19 cellular contexts compared by ENCODE assay signal in genomic region chr14:89228921-89229639, GRCh38.
DNase-seq lines count a peak whose midpoint lies in the region; ATAC-seq, FAIRE-seq and TF ChIP-seq lines count a peak whose summit lies in the region.
"Had no signal": no experiment of that assay in that cellular context is flagged by ENCODE, and none has a peak within 500 bp of the region (broad histone marks: within the 10 kb centered on the region; RNA-seq: fewer than 3 reads in every experiment).

No MANE protein-coding gene starts in this region.

- H4K20me1 ChIP-seq in H1 (replicated peaks in 1 of 2; ENCODE audit: control insufficient read depth in 1 of 2, insufficient read depth in 2 of 2, low read length in 2 of 2) = peaks cover 11 to 13% of the 10 kb centered on the region in 2 experiments
- H4K20me1 ChIP-seq in smooth muscle cell (ENCODE audit: low read depth) = peaks cover 42% of the 10 kb centered on the region

- 0 out of 2 replicates have a peak overlapping the region, but pooled peaks have one; percentile 8 for H3K27ac ChIP-seq in VCaP
- no peak overlapping the region for H3K27ac ChIP-seq in H1 (ENCODE audit: low read depth, low read length)
- H3K27ac ChIP-seq in right lobe of liver = no peak overlapping the region
- no peak overlapping the region for H3K27ac ChIP-seq in smooth muscle cell (ENCODE audit: low read depth)
- H3K27ac ChIP-seq: body of pancreas, GM23248, KMS-11, testis had no signal

- H2BK15ac ChIP-seq in H1 (ENCODE audit: low read length) = no peak overlapping the region

- peak; percentile 19 for FAIRE-seq in H1 (lab: Jason Lieb, UNC)
- FAIRE-seq: GM12878 had no signal

- no peak overlapping the region for H2BK120ac ChIP-seq in H1 (replicated peaks; ENCODE audit: low read depth, low read length)

- H3K23me2 ChIP-seq in H1 (ENCODE audit: low read depth, low read length) = no peaks in the 10 kb centered on the region

- no peak overlapping the region for H2BK20ac ChIP-seq in H1 (ENCODE audit: low read length)

- H3K4me2 ChIP-seq in H1 (ENCODE audit: insufficient read depth in 1 of 2, low read depth in 2 of 2, low read length in 2 of 2) = no peak overlapping the region
- H3K4me2 ChIP-seq in smooth muscle cell = peak overlapping the region; percentile 1
- H3K4me2 ChIP-seq: KMS-11 had no signal

- DNase-seq in H1 (ENCODE audit: low read depth in 1 of 2, low spot score in 2 of 2) (no peak), right lobe of liver (no peak), smooth muscle cell (lab: John Stamatoyannopoulos, UW; ENCODE audit: unreplicated experiment) (no peak), activated T-cell treated with anti-CD3 and anti-CD28 coated beads for 4 hours (no peak)
- DNase-seq: activated CD4-positive, CD25-positive, alpha-beta regulatory T cell; body of pancreas; GM23248; NCI-H1092; NCI-H524; occipital lobe; SHP77; stimulated activated CD4-positive, alpha-beta T cell treated with anti-CD3 and anti-CD28 coated beads, Interleukin-2, amount 100 ng/mL, for 48 hours; T-helper 1 cell; testis had no signal

- H3K79me2 ChIP-seq in H1 (ENCODE audit: control insufficient read depth in 1 of 2, insufficient read depth in 2 of 2, low read length in 2 of 2) (peaks cover 0 to 72% of the 10 kb centered on the region in 2 experiments; a peak in 3 of 4 replicates), smooth muscle cell (ENCODE audit: low read depth) (peaks cover 4% of the 10 kb centered on the region)

- H3K36me3 ChIP-seq in H1 (ENCODE audit: control insufficient read depth in 2 of 4, insufficient read depth in 4 of 4, low read length in 3 of 4) = no peaks in the 10 kb centered on the region; a peak in 1 of 8 replicates
- no peaks in the 10 kb centered on the region for H3K36me3 ChIP-seq in right lobe of liver
- no peaks in the 10 kb centered on the region for H3K36me3 ChIP-seq in smooth muscle cell (ENCODE audit: low read depth)

- H3K4ac ChIP-seq in H1 (replicated peaks; ENCODE audit: insufficient read length, low read depth, low read length) = no peak overlapping the region

- ATAC-seq in right lobe of liver (peak; percentile 60 to 72 (median 65)), HG03432 (IDR thresholded peaks at IDR 0.05; ENCODE audit: unreplicated experiment) (no peak), GM21447 (IDR thresholded peaks at IDR 0.05; ENCODE audit: unreplicated experiment) (no peak)
- ATAC-seq: body of pancreas, GM12878 had no signal

- no peaks in the 10 kb centered on the region for H3F3A ChIP-seq in smooth muscle cell (ENCODE audit: low read depth)

- no peak overlapping the region for H4K91ac ChIP-seq in H1 (replicated peaks; ENCODE audit: insufficient read length, low read length)

- no peak overlapping the region for H2AFZ ChIP-seq in H1 (ENCODE audit: low read length)
- no peak overlapping the region for H2AFZ ChIP-seq in smooth muscle cell (ENCODE audit: low read depth)
- H2AFZ ChIP-seq: GM23248 had no signal

- H2AK5ac ChIP-seq in H1 (ENCODE audit: low read depth, low read length) = no peak overlapping the region

- H3K18ac ChIP-seq in H1 (ENCODE audit: extremely low read depth, low read length) = no peak overlapping the region

- POLR2A ChIA-PET in H1 (lab: Charles Lee; ENCODE audit: partially characterized antibody) = interaction anchor here (0.8 to 0.9 kb wide), 2 partner anchors 15 to 20 kb away, joined by 3 read pairs; no protein-coding TSS in a partner anchor

- H2BK5ac ChIP-seq in H1 (ENCODE audit: low read depth, low read length) = no peak overlapping the region

- TF ChIP-seq CTCF in VCaP (conservative IDR thresholded peaks at IDR 0.05) = no peak
- TF ChIP-seq CTCF in H1 (IDR thresholded peaks at IDR 0.05; ENCODE audit: control extremely low read depth in 1 of 3, insufficient read depth in 1 of 3, low read depth in 1 of 3, low read length in 3 of 3) = no peak
- no peak for TF ChIP-seq CTCF in right lobe of liver (IDR thresholded peaks at IDR 0.05)
- TF ChIP-seq CTCF in smooth muscle cell (IDR thresholded peaks at IDR 0.05; ENCODE audit: borderline replicate concordance, insufficient read depth, poor library complexity, severe bottlenecking) = no peak

- 76% methylated on average over 10 of the region's 10 CpGs; no CpG with 5 or more reads in 1 of the 2 experiments for WGBS in H1 (ENCODE audit: extremely low coverage in 1 of 2, insufficient coverage in 1 of 2, insufficient read length in 1 of 2, insufficient replicate concordance in 2 of 2, low coverage in 1 of 2, low lambda C conversion rate in 2 of 2, missing lambda C conversion rate in 1 of 2), 2 experiments
- 27% methylated on average over 9 of the region's 10 CpGs for WGBS in right lobe of liver (ENCODE audit: insufficient coverage, low coverage, low lambda C conversion rate, missing lambda C conversion rate)
- WGBS in smooth muscle cell (ENCODE audit: low lambda C conversion rate) = 62% methylated on average over 10 of the region's 10 CpGs

- no peak overlapping the region for H3K56ac ChIP-seq in H1 (replicated peaks; ENCODE audit: insufficient read length, low read depth, low read length)

- H2BK12ac ChIP-seq in H1 (ENCODE audit: low read depth, low read length) = no peak overlapping the region

- TF ChIP-seq POLR2A in H1 (IDR thresholded peaks at IDR 0.05; ENCODE audit: control extremely low read depth in 1 of 2, low read depth in 2 of 2, low read length in 2 of 2) (no peak), right lobe of liver (IDR thresholded peaks at IDR 0.05) (no peak)

- intact Hi-C loops in right lobe of liver (cut with DNase I) = no loop called here

- H3K4me3 ChIP-seq in H1 (ENCODE audit: extremely low read depth in 1 of 4, insufficient read depth in 2 of 4, low read depth in 3 of 4, low read length in 4 of 4) (no peak overlapping the region), right lobe of liver (no peak overlapping the region), smooth muscle cell (no peak overlapping the region)
- H3K4me3 ChIP-seq: body of pancreas, GM12878, GM23248, testis had no signal

- CTCF ChIA-PET in H1 (lab: Charles Lee; ENCODE audit: partially characterized antibody) = interaction anchor here (1.0 to 3.4 kb wide), 5 partner anchors 10 to 75 kb away, joined by 3 to 18 read pairs (median 3); no protein-coding TSS in a partner anchor

- H3K79me1 ChIP-seq in H1 (ENCODE audit: low read depth, low read length) = peaks cover 15% of the 10 kb centered on the region; the same call in 1 of the 2 replicates

- no peak overlapping the region for H4K5ac ChIP-seq in H1 (ENCODE audit: insufficient read length, low read depth, low read length)

- no peak for TF ChIP-seq EP300 in H1 (IDR thresholded peaks at IDR 0.05; ENCODE audit: borderline replicate concordance in 1 of 2, low read depth in 2 of 2, low read length in 2 of 2)

- no peaks in the 10 kb centered on the region for H3K27me3 ChIP-seq in H1 (replicated peaks in 1 of 4; ENCODE audit: control insufficient read depth in 3 of 4, extremely low read depth in 1 of 4, insufficient read depth in 3 of 4, low read length in 3 of 4)
- H3K27me3 ChIP-seq in right lobe of liver = no peaks in the 10 kb centered on the region
- no peaks in the 10 kb centered on the region for H3K27me3 ChIP-seq in smooth muscle cell (ENCODE audit: low read depth)
- H3K27me3 ChIP-seq: body of pancreas, testis had no signal

- peaks cover 0 to 4% (median 3%) of the 10 kb centered on the region in 4 experiments; a peak in 3 of 7 replicates for H3K4me1 ChIP-seq in H1 (replicated peaks in 1 of 4; ENCODE audit: control insufficient read depth in 3 of 4, insufficient read depth in 4 of 4, low read length in 3 of 4)
- peaks cover 0 to 19% (median 0%) of the 10 kb centered on the region in 4 donors for H3K4me1 ChIP-seq in right lobe of liver
- peaks cover 7% of the 10 kb centered on the region for H3K4me1 ChIP-seq in smooth muscle cell (ENCODE audit: low read depth)

- H3K23ac ChIP-seq in H1 (ENCODE audit: insufficient read length) = no peak overlapping the region

- H3K9me3 ChIP-seq in H1 (ENCODE audit: insufficient read depth in 2 of 2, low read depth in 1 of 2, low read length in 1 of 2) = no peaks in the 10 kb centered on the region
- no peaks in the 10 kb centered on the region for H3K9me3 ChIP-seq in right lobe of liver
- no peaks in the 10 kb centered on the region for H3K9me3 ChIP-seq in smooth muscle cell (replicated peaks; ENCODE audit: low read depth)
- H3K9me3 ChIP-seq: body of pancreas, testis had no signal

- TF ChIP-seq RAD21 in H1 (IDR thresholded peaks at IDR 0.05 in 1 of 2, conservative IDR thresholded peaks at IDR 0.05 in 1 of 2; ENCODE audit: low read depth in 2 of 2, low read length in 2 of 2) = no peak

- no peak overlapping the region for H4K8ac ChIP-seq in H1 (ENCODE audit: extremely low read depth, insufficient read depth, low read length)

- H3K9ac ChIP-seq in H1 (replicated peaks in 1 of 4; ENCODE audit: extremely low read depth in 1 of 4, low read depth in 3 of 4, low read length in 3 of 4) (no peak overlapping the region), smooth muscle cell (ENCODE audit: low read depth) (no peak overlapping the region)
- H3K9ac ChIP-seq: GM23248, KMS-11 had no signal

- no peak overlapping the region for H3K14ac ChIP-seq in H1 (ENCODE audit: insufficient read length)

TF ChIP-seq in H1, 55 proteins besides CTCF, POLR2A, EP300 and RAD21:
- TF ChIP-seq ATF2 (IDR thresholded peaks at IDR 0.05; ENCODE audit: low read length) (no peak), TCF12 (IDR thresholded peaks at IDR 0.05; ENCODE audit: low read depth, low read length) (no peak), E2F6 (IDR thresholded peaks at IDR 0.05) (peak; percentile 56; the same call in 1 of the 2 replicates)

Comparison
In these comparisons a context has a peak if more than half of its experiments do, and no peak if none do; other contexts are left out.
1. ATAC-seq: peak in right lobe of liver (4 of 4); none in HG03432 (single experiment) and GM21447 (single experiment).